ENCODE assay signal across 9 cellular contexts in genomic region chr15:64636101-64636500, GRCh38.
DNase-seq lines count a peak whose midpoint lies in the region; ATAC-seq and TF ChIP-seq lines count a peak whose summit lies in the region.
"Had no signal": no experiment of that assay in that cellular context is flagged by ENCODE, and none has a peak within 500 bp of the region (broad histone marks: within the 10 kb centered on the region; RNA-seq: fewer than 3 reads in every experiment).

No MANE protein-coding gene starts in this region.

- no peaks in the 10 kb centered on the region for H4K20me1 ChIP-seq in fibroblast of lung (ENCODE audit: control insufficient read depth, extremely low read depth, insufficient read depth, low read length)

- POLR2A ChIA-PET in HEK293 (lab: Yijun Ruan, JAX) = interaction anchor here (0.6 kb wide), 1 partner anchor 200 kb away, joined by 3 read pairs; no protein-coding TSS in a partner anchor
- POLR2A ChIA-PET in T-cell (lab: Charles Lee) = interaction anchor here in 1 of 2 donors (0.6 to 1.0 kb wide), 2 partner anchors 15 to 26 kb away, joined by 3 to 4 read pairs; no protein-coding TSS in a partner anchor

- H3K4me1 Mint-ChIP-seq in T-cell = peaks cover 60 to 77% (median 75%) of the 10 kb centered on the region in 3 donors

- no peak overlapping the region for H3K9ac ChIP-seq in fibroblast of lung (ENCODE audit: insufficient read depth, low read length)
- H3K9ac ChIP-seq in parathyroid adenoma = no peak overlapping the region

- no peak for TF ChIP-seq CTCF in HEK293 (tag by site-specific recombination; IDR thresholded peaks at IDR 0.05)
- no peak for TF ChIP-seq CTCF in fibroblast of lung (conservative IDR thresholded peaks at IDR 0.05 in 1 of 2, IDR thresholded peaks at IDR 0.05 in 1 of 2; ENCODE audit: low read depth in 1 of 2, low read length in 2 of 2)
- TF ChIP-seq CTCF in parathyroid adenoma (IDR thresholded peaks at IDR 0.05) = no peak

- no peak for ATAC-seq in T-cell (replicated peaks in 1 of 4)
- no peak for ATAC-seq in GM21786 (IDR thresholded peaks at IDR 0.05; ENCODE audit: unreplicated experiment)
- no peak for ATAC-seq in HG03378 (IDR thresholded peaks at IDR 0.05; ENCODE audit: unreplicated experiment)

- H3K36me3 ChIP-seq in HEK293 (ENCODE audit: control insufficient read depth in 2 of 2, insufficient read depth in 1 of 2, low read length in 2 of 2) (peaks cover 0 to 7% of the 10 kb centered on the region in 2 experiments; a peak in 1 of 3 replicates), fibroblast of lung (ENCODE audit: control insufficient read depth, insufficient read depth, low read length) (no peaks in the 10 kb centered on the region), parathyroid adenoma (ENCODE audit: control insufficient read depth, insufficient read depth, low read length) (no peaks in the 10 kb centered on the region)

- H3K4me1 ChIP-seq in HEK293 (ENCODE audit: control insufficient read depth, insufficient read depth, low read length) (peaks cover 18% of the 10 kb centered on the region), fibroblast of lung (ENCODE audit: control insufficient read depth, extremely low read depth, insufficient read depth, low read length) (peaks cover 3% of the 10 kb centered on the region), parathyroid adenoma (peaks cover 9% of the 10 kb centered on the region)

- no peak overlapping the region for H2AFZ ChIP-seq in fibroblast of lung (ENCODE audit: low read length)
- no peak overlapping the region for H2AFZ ChIP-seq in parathyroid adenoma

- no peak for DNase-seq in T-cell
- DNase-seq in fibroblast of lung (ENCODE audit: low read depth in 2 of 2) = peak; percentile 19 to 31
- no peak for DNase-seq in activated CD4-positive, alpha-beta T cell treated with anti-CD3 and anti-CD28 coated beads for 48 hours
- DNase-seq in ecto neural progenitor cell (ENCODE audit: low spot score) = no peak
- DNase-seq: activated CD4-positive, alpha-beta T cell treated with anti-CD3 and anti-CD28 coated beads for 4 hours had no signal

- no peak overlapping the region for H3K4me2 ChIP-seq in fibroblast of lung (ENCODE audit: extremely low read depth, insufficient read depth, low read length)
- H3K4me2 ChIP-seq in parathyroid adenoma (ENCODE audit: low read length) = no peak overlapping the region

- peak overlapping the region; percentile 74 to 80 for H3K27ac Mint-ChIP-seq in T-cell

- H3K79me2 ChIP-seq in fibroblast of lung (ENCODE audit: control insufficient read depth, insufficient read depth, low read length) (peaks cover 2% of the 10 kb centered on the region), parathyroid adenoma (peaks cover 6% of the 10 kb centered on the region)

- H3K9me3 ChIP-seq in HEK293 (ENCODE audit: control insufficient read depth, insufficient read depth, low read depth, low read length) (no peaks in the 10 kb centered on the region), fibroblast of lung (ENCODE audit: control insufficient read depth, insufficient read depth, low read depth, low read length) (no peaks in the 10 kb centered on the region), parathyroid adenoma (ENCODE audit: control insufficient read depth, low read length) (no peaks in the 10 kb centered on the region)

- H3K4me3 Mint-ChIP-seq in T-cell = peak overlapping the region in 1 of 3 donors; percentile 71

- CTCF ChIA-PET in HEK293 (lab: Yijun Ruan, JAX) (no interaction called here), T-cell (lab: Charles Lee) (interaction anchor here in 1 of 2 donors (0.5 kb wide), 1 partner anchor 109 kb away, joined by 3 read pairs; no protein-coding TSS in a partner anchor)

- H3K36me3 Mint-ChIP-seq in T-cell = peaks cover 27% of the 10 kb centered on the region

- H3K4me3 ChIP-seq in HEK293 (ENCODE audit: low read depth, low read length) (no peak overlapping the region), fibroblast of lung (replicated peaks in 1 of 4; ENCODE audit: control extremely low read depth in 1 of 4, insufficient read depth in 1 of 4, low read depth in 3 of 4, low read length in 4 of 4) (no peak overlapping the region), parathyroid adenoma (ENCODE audit: low read depth, low read length) (no peak overlapping the region)

- 0 out of 2 replicates have a peak overlapping the region, but pooled peaks have one; percentile 44 for H3K27ac ChIP-seq in HEK293 (ENCODE audit: extremely low read depth, low read depth, low read length)
- no peak overlapping the region for H3K27ac ChIP-seq in fibroblast of lung (ENCODE audit: insufficient read depth, low read length)
- peak overlapping the region; percentile 16 for H3K27ac ChIP-seq in parathyroid adenoma

- H3K9me3 Mint-ChIP-seq in T-cell = peaks cover 0 to 6% (median 3%) of the 10 kb centered on the region in 3 donors

- H3K27me3 ChIP-seq in fibroblast of lung (ENCODE audit: control insufficient read depth, insufficient read depth, low read length) = no peaks in the 10 kb centered on the region
- H3K27me3 ChIP-seq in parathyroid adenoma (ENCODE audit: control insufficient read depth, insufficient read depth, low read length) = no peaks in the 10 kb centered on the region

- H3K27me3 Mint-ChIP-seq in T-cell = no peaks in the 10 kb centered on the region

TF ChIP-seq in HEK293, 187 proteins besides CTCF, POLR2A, EP300 and RAD21:
- TF ChIP-seq PRDM6 (tag by site-specific recombination; IDR thresholded peaks at IDR 0.05) (peak; percentile 42; the same call in 1 of the 2 replicates), FEZF1 (tag by site-specific recombination; IDR thresholded peaks at IDR 0.05) (0 out of 2 replicates have a peak, but pooled peaks have one; percentile 10), KLF9 (tag by site-specific recombination; IDR thresholded peaks at IDR 0.05; ENCODE audit: low read depth) (no peak)

Comparison
In these comparisons a context has a peak if more than half of its experiments do, and no peak if none do; other contexts are left out.
1. DNase-seq: peak in fibroblast of lung (2 of 2); none in T-cell (0 of 34), activated CD4-positive, alpha-beta T cell treated with anti-CD3 and anti-CD28 coated beads for 48 hours (single experiment) and ecto neural progenitor cell (single experiment).